In genomic region chr20:45944151-45944964, GRCh38 we compare ENCODE assay signal across 13 cellular contexts. TPM values are rescaled to one million over a fixed set of nuclear protein-coding genes. Genes with fewer than 3 reads are reported as not detected.
DNase-seq lines count a peak whose midpoint lies in the region; ATAC-seq and TF ChIP-seq lines count a peak whose summit lies in the region.
"Had no signal": no experiment of that assay in that cellular context is flagged by ENCODE, and none has a peak within 500 bp of the region (broad histone marks: within the 10 kb centered on the region; RNA-seq: fewer than 3 reads in every experiment).

No MANE protein-coding gene starts in this region.

- POLR2A ChIA-PET in activated CD4-positive, alpha-beta T cell treated with anti-CD3 and anti-CD28 coated beads for 36 hours (lab: Charles Lee): interaction anchor here (1.0 to 1.2 kb wide), 2 partner anchors 9 to 13 kb away, joined by 5 to 7 read pairs; no protein-coding TSS in a partner anchor
- POLR2A ChIA-PET in PC-3 (lab: Charles Lee; ENCODE audit: unreplicated experiment): interaction anchor here (0.6 kb wide), 2 partner anchors 11 to 111 kb away, joined by 3 read pairs; partner anchors contain the start of gene SNX21

- H3K27ac Mint-ChIP-seq in activated CD4-positive, alpha-beta T cell treated with anti-CD3 and anti-CD28 coated beads for 36 hours: peak overlapping the region; percentile 70
- no peak overlapping the region for H3K27ac Mint-ChIP-seq in central memory CD8-positive, alpha-beta T cell (ENCODE audit: low read depth)
- H3K27ac Mint-ChIP-seq: neural progenitor cell had no signal

- BruUV-seq in PC-3 (replicated peaks; lab: Mats Ljungman, UMichigan): no TSS peak

- H3K9ac ChIP-seq in PC-3 (ENCODE audit: low read length) (no peak overlapping the region), MM.1S (ENCODE audit: low read length) (no peak overlapping the region)
- H3K9ac ChIP-seq: neural progenitor cell, SK-N-SH had no signal

- no peak overlapping the region for H3K4me3 Mint-ChIP-seq in activated CD4-positive, alpha-beta T cell treated with anti-CD3 and anti-CD28 coated beads for 36 hours
- no peak overlapping the region for H3K4me3 Mint-ChIP-seq in central memory CD8-positive, alpha-beta T cell
- H3K4me3 Mint-ChIP-seq: H9, neural progenitor cell had no signal

- no peak overlapping the region for H3K4me2 ChIP-seq in PC-3 (ENCODE audit: low read length)
- H3K4me2 ChIP-seq in MM.1S (ENCODE audit: low read depth, low read length): no peak overlapping the region
- H3K4me2 ChIP-seq: neural progenitor cell, SK-N-SH had no signal

- WGBS in psoas muscle, 3 donors: 66 to 88% (median 67%) methylated on average over 15 of the region's 15 CpGs

- no peaks in the 10 kb centered on the region for H3K27me3 Mint-ChIP-seq in activated CD4-positive, alpha-beta T cell treated with anti-CD3 and anti-CD28 coated beads for 36 hours
- no peaks in the 10 kb centered on the region for H3K27me3 Mint-ChIP-seq in central memory CD8-positive, alpha-beta T cell

- H3K4me3 ChIP-seq in PC-3 (ENCODE audit: low read length): no peak overlapping the region
- H3K4me3 ChIP-seq in psoas muscle: peak overlapping the region; percentile 1
- H3K4me3 ChIP-seq in MM.1S (ENCODE audit: low read length): no peak overlapping the region
- H3K4me3 ChIP-seq: neural progenitor cell had no signal

- H3K9me3 Mint-ChIP-seq in activated CD4-positive, alpha-beta T cell treated with anti-CD3 and anti-CD28 coated beads for 36 hours (ENCODE audit: low read depth): no peaks in the 10 kb centered on the region
- no peaks in the 10 kb centered on the region for H3K9me3 Mint-ChIP-seq in central memory CD8-positive, alpha-beta T cell
- H3K9me3 Mint-ChIP-seq: H9, neural progenitor cell had no signal

- intact Hi-C loops in activated CD4-positive, alpha-beta T cell treated with anti-CD3 and anti-CD28 coated beads for 36 hours (cut with DNase I, micrococcal nuclease): loop anchor here in 1 of 2 experiments (2.0 kb wide), 1 partner anchor 22 kb away; no protein-coding TSS in a partner anchor
- intact Hi-C loops in PC-3 (cut with micrococcal nuclease) (no loop called here), psoas muscle (cut with DNase I) (no loop called here), Right ventricle myocardium inferior (cut with DNase I) (no loop called here)

- H2AFZ ChIP-seq in PC-3 (ENCODE audit: low read length) (no peak overlapping the region), MM.1S (ENCODE audit: low read length) (no peak overlapping the region)
- H2AFZ ChIP-seq: neural progenitor cell had no signal

- H3F3A ChIP-seq in PC-3 (ENCODE audit: low read length, unreplicated experiment) (no peaks in the 10 kb centered on the region), MM.1S (ENCODE audit: insufficient read depth, low read length) (no peaks in the 10 kb centered on the region)

- TF ChIP-seq CTCF in PC-3 (conservative IDR thresholded peaks at IDR 0.05; ENCODE audit: low read depth, low read length) (no peak), psoas muscle (IDR thresholded peaks at IDR 0.05) (no peak), MM.1S (IDR thresholded peaks at IDR 0.05; ENCODE audit: low read length) (no peak)

- H3K9me2 ChIP-seq in PC-3 (replicated peaks; ENCODE audit: low read length) (no peaks in the 10 kb centered on the region), MM.1S (replicated peaks; ENCODE audit: insufficient read depth, low read length) (no peaks in the 10 kb centered on the region)
- H3K9me2 ChIP-seq: SK-N-SH had no signal

- H4K20me1 ChIP-seq in PC-3 (ENCODE audit: low read length): no peaks in the 10 kb centered on the region
- no peaks in the 10 kb centered on the region for H4K20me1 ChIP-seq in MM.1S (ENCODE audit: insufficient read depth, low read length)

- H3K27ac ChIP-seq in PC-3 (ENCODE audit: low read length) (0 out of 2 replicates have a peak overlapping the region, but pooled peaks have one; percentile 14), psoas muscle (peak overlapping the region; percentile 77), MM.1S (ENCODE audit: low read length) (no peak overlapping the region)
- H3K27ac ChIP-seq: neural progenitor cell had no signal

- H3K36me3 ChIP-seq in PC-3 (ENCODE audit: low read depth, low read length) (peaks cover 54% of the 10 kb centered on the region), psoas muscle (ENCODE audit: insufficient read depth in 1 of 2, low read depth in 1 of 2) (peaks cover 13 to 100% of the 10 kb centered on the region in 2 donors), MM.1S (replicated peaks; ENCODE audit: insufficient read depth, low read length) (no peaks in the 10 kb centered on the region; the same call in 1 of the 2 replicates)
- H3K36me3 ChIP-seq: neural progenitor cell had no signal

- H3K4me1 ChIP-seq in PC-3 (ENCODE audit: insufficient read depth, low read length): no peaks in the 10 kb centered on the region
- H3K4me1 ChIP-seq in psoas muscle: peaks cover 27% of the 10 kb centered on the region
- H3K4me1 ChIP-seq in MM.1S (ENCODE audit: low read length): no peaks in the 10 kb centered on the region
- H3K4me1 ChIP-seq: neural progenitor cell had no signal

- H3K27me3 ChIP-seq in PC-3 (ENCODE audit: low read length) (no peaks in the 10 kb centered on the region), psoas muscle (ENCODE audit: insufficient read depth in 3 of 3, low read length in 2 of 3) (no peaks in the 10 kb centered on the region), MM.1S (replicated peaks; ENCODE audit: insufficient read depth, low read length) (no peaks in the 10 kb centered on the region)
- H3K27me3 ChIP-seq: neural progenitor cell had no signal

- peak; percentile 78 for ATAC-seq in activated CD4-positive, alpha-beta T cell treated with anti-CD3 and anti-CD28 coated beads for 36 hours
- ATAC-seq in PC-3 (peak; percentile 11; the same call in 1 of the 2 replicates), psoas muscle (peak in 3 of 4 donors; percentile 54 to 70 (median 64)), Right ventricle myocardium inferior (no peak)
- ATAC-seq in central memory CD8-positive, alpha-beta T cell (replicated peaks; ENCODE audit: extremely low read depth, poor library complexity, severe bottlenecking): peak; percentile 30

- H3K36me3 Mint-ChIP-seq in activated CD4-positive, alpha-beta T cell treated with anti-CD3 and anti-CD28 coated beads for 36 hours (ENCODE audit: low read depth): peaks cover 38% of the 10 kb centered on the region
- peaks cover 69% of the 10 kb centered on the region for H3K36me3 Mint-ChIP-seq in central memory CD8-positive, alpha-beta T cell (ENCODE audit: insufficient read depth)

- CTCF ChIA-PET in activated CD4-positive, alpha-beta T cell treated with anti-CD3 and anti-CD28 coated beads for 36 hours (lab: Charles Lee): interaction anchor here (0.6 to 2.1 kb wide), 8 partner anchors 9 to 145 kb away, joined by 3 to 7 read pairs (median 4); partner anchors contain the start of genes PCIF1 and ZNF335
- CTCF ChIA-PET in PC-3 (lab: Charles Lee): interaction anchor here (1.5 kb wide), 1 partner anchor 11 kb away, joined by 3 read pairs; no protein-coding TSS in a partner anchor

- DNase-seq in activated CD4-positive, alpha-beta T cell treated with anti-CD3 and anti-CD28 coated beads for 36 hours: no peak
- no peak for DNase-seq in activated CD4-positive, alpha-beta T cell treated with anti-CD3 and anti-CD28 coated beads, Interleukin-2, amount 50 U/mL, for 48 hours
- peak; percentile 46 for DNase-seq in PC-3
- no peak for DNase-seq in central memory CD8-positive, alpha-beta T cell (ENCODE audit: low spot score in 2 of 2)
- no peak for DNase-seq in psoas muscle
- no peak for DNase-seq in MM.1S
- DNase-seq in Right ventricle myocardium inferior (ENCODE audit: missing footprints): no peak
- DNase-seq in retina: no peak
- DNase-seq: H9; NCI-H187; SK-N-SH; stimulated activated CD4-positive, alpha-beta T cell treated with anti-CD3 and anti-CD28 coated beads, Interleukin-2, amount 100 ng/mL, for 24 hours had no signal

- H3K9me3 ChIP-seq in PC-3 (ENCODE audit: low read length) (no peaks in the 10 kb centered on the region), psoas muscle (no peaks in the 10 kb centered on the region), MM.1S (replicated peaks; ENCODE audit: insufficient read depth, low read length) (no peaks in the 10 kb centered on the region)
- H3K9me3 ChIP-seq: SK-N-SH had no signal

- H3K79me2 ChIP-seq in PC-3 (ENCODE audit: low read length) (no peaks in the 10 kb centered on the region), MM.1S (ENCODE audit: low read length) (no peaks in the 10 kb centered on the region)

- H3K4me1 Mint-ChIP-seq in activated CD4-positive, alpha-beta T cell treated with anti-CD3 and anti-CD28 coated beads for 36 hours: peaks cover 16% of the 10 kb centered on the region
- peaks cover 27% of the 10 kb centered on the region for H3K4me1 Mint-ChIP-seq in central memory CD8-positive, alpha-beta T cell
- H3K4me1 Mint-ChIP-seq: neural progenitor cell had no signal

RNA-seq across cellular contexts. Expression of gene PCIF1, which starts 9.9 kb away (rescaled TPM):
- total RNA-seq in activated CD4-positive, alpha-beta T cell treated with anti-CD3 and anti-CD28 coated beads for 36 hours: 10 to 100 TPM; 24.0 to 27.4 TPM
- total RNA-seq in PC-3 (2014; rRNA removed) (18.4 and 20.2 TPM in 2 replicates), psoas muscle (10 to 100 TPM; 24.7 to 46.7 (median 32.0) TPM), Right ventricle myocardium inferior (22.5 TPM)
- polyA plus RNA-seq in psoas muscle: 10 to 100 TPM; 26.0 to 41.3 (median 29.7) TPM

RNA-seq across cellular contexts. Expression of gene ZNF335, which starts 27.6 kb away (rescaled TPM):
- 10 to 100 TPM; 27.4 to 28.9 TPM for total RNA-seq in activated CD4-positive, alpha-beta T cell treated with anti-CD3 and anti-CD28 coated beads for 36 hours
- 32.2 and 36.9 TPM in 2 replicates for total RNA-seq in PC-3 (2014; rRNA removed)
- 10 to 100 TPM; 10.2 to 11.5 (median 10.9) TPM for total RNA-seq in psoas muscle
- 1 to 10 TPM; 6.9 to 9.0 (median 7.2) TPM for polyA plus RNA-seq in psoas muscle
- 9.7 TPM for total RNA-seq in Right ventricle myocardium inferior

RNA-seq across cellular contexts. Expression of gene PLTP, which starts 32.4 kb away (rescaled TPM):
- 1 to 10 TPM; 5.6 to 7.0 TPM for total RNA-seq in activated CD4-positive, alpha-beta T cell treated with anti-CD3 and anti-CD28 coated beads for 36 hours
- 56.6 and 61.5 TPM in 2 replicates for total RNA-seq in PC-3 (2014; rRNA removed)
- 10 to 100 TPM; 19.0 to 38.0 (median 33.9) TPM for total RNA-seq in psoas muscle
- polyA plus RNA-seq in psoas muscle: 10 to 100 TPM in 2 of 3 donors, 1 to 10 TPM in 1; 7.9 to 14.4 (median 13.1) TPM
- 156 TPM for total RNA-seq in Right ventricle myocardium inferior

RNA-seq across cellular contexts. Expression of gene CTSA, which starts 53.2 kb away (rescaled TPM):
- total RNA-seq in activated CD4-positive, alpha-beta T cell treated with anti-CD3 and anti-CD28 coated beads for 36 hours: 10 to 100 TPM; 36.4 to 45.6 TPM
- 98.0 and 129 TPM in 2 replicates for total RNA-seq in PC-3 (2014; rRNA removed)
- total RNA-seq in psoas muscle: 10 to 100 TPM; 43.0 to 55.4 (median 47.3) TPM
- 10 to 100 TPM; 41.3 to 59.8 (median 51.8) TPM for polyA plus RNA-seq in psoas muscle
- 113 TPM for total RNA-seq in Right ventricle myocardium inferior

RNA-seq across cellular contexts. Expression of gene NEURL2, which starts 53.4 kb away (rescaled TPM):
- total RNA-seq in activated CD4-positive, alpha-beta T cell treated with anti-CD3 and anti-CD28 coated beads for 36 hours: 1 to 10 TPM; 1.2 to 1.9 TPM
- total RNA-seq in PC-3 (2014; rRNA removed) (2.3 and 3.7 TPM in 2 replicates), psoas muscle (10 to 100 TPM in 1 of 4 donors, 1 to 10 TPM in 3; 5.3 to 11.8 (median 8.2) TPM), Right ventricle myocardium inferior (5.0 TPM)
- 1 to 10 TPM; 4.3 to 8.0 (median 7.2) TPM for polyA plus RNA-seq in psoas muscle
